ENCODE assay signal across 2 cellular contexts in the genomic region with DNA sequence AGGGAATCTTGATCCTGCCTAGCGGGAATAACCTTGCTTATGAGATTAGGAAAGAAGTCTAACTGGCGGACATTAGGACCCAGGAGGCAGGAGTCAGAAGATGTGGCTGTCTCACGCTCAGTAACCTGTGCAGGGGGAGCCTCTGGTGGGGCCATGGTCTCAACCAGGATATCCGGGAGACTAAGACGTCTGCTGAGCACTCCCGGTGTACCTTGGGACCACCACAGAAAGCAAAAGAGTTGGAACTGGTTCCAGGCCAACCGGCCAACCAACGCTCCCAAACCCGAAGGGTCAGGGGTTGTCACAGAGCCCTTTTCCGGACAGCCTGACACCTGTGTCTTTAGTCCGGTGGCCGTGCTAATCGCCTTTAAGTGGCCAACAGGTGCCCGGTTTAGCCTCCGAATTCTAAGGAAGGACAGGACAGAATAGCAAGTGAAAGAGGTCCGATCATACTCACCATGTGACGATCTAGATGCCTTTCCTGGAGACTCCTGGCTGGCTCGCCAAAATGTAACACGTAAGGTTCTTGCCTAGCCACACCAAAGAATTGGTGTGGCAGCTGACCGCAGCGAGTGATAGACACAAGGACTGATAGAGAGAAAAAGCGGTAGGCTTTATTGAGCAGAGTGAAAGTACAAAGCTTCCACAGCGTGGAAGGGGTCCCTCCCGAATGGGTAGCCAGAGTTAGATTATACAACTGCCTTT.
TF ChIP-seq lines count a peak whose summit lies in the region.

No MANE protein-coding gene starts in this region.

TF ChIP-seq in GM23338, 12 proteins besides CTCF, POLR2A, EP300 and RAD21:
- TF ChIP-seq, protein P1, sequence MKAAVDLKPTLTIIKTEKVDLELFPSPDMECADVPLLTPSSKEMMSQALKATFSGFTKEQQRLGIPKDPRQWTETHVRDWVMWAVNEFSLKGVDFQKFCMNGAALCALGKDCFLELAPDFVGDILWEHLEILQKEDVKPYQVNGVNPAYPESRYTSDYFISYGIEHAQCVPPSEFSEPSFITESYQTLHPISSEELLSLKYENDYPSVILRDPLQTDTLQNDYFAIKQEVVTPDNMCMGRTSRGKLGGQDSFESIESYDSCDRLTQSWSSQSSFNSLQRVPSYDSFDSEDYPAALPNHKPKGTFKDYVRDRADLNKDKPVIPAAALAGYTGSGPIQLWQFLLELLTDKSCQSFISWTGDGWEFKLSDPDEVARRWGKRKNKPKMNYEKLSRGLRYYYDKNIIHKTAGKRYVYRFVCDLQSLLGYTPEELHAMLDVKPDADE (IDR thresholded peaks at IDR 0.05) = no peak
- no peak for TF ChIP-seq JUNB (IDR thresholded peaks at IDR 0.05; ENCODE audit: unreplicated experiment)
- peak; percentile 47 for TF ChIP-seq POLR2AphosphoS5 (IDR thresholded peaks at IDR 0.05; ENCODE audit: low read depth)

TF ChIP-seq in endothelial cell of umbilical vein, 7 proteins besides CTCF, POLR2A, EP300 and RAD21:
- TF ChIP-seq FOS (IDR thresholded peaks at IDR 0.05; ENCODE audit: borderline replicate concordance, insufficient read depth, low read length) = no peak
- TF ChIP-seq, protein P2, sequence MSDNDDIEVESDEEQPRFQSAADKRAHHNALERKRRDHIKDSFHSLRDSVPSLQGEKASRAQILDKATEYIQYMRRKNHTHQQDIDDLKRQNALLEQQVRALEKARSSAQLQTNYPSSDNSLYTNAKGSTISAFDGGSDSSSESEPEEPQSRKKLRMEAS (IDR thresholded peaks at IDR 0.05; ENCODE audit: insufficient read depth, insufficient read length) = no peak
- no peak for TF ChIP-seq JUN (IDR thresholded peaks at IDR 0.05; ENCODE audit: borderline replicate concordance, insufficient read depth, insufficient read length, low read depth)
- TF ChIP-seq GATA2 (IDR thresholded peaks at IDR 0.05; ENCODE audit: insufficient read depth, insufficient read length, low read depth, low read length) = no peak
